Comparison of ENCODE assay signal across 9 cellular contexts in genomic region chr2:167196461-167197252, GRCh38.
A peak's percentile ranks its signal among the peaks of the same experiment; 100 is the strongest.
DNase-seq lines count a peak whose midpoint lies in the region; ATAC-seq and TF ChIP-seq lines count a peak whose summit lies in the region.
"Had no signal": no experiment of that assay in that cellular context is flagged by ENCODE, and none has a peak within 500 bp of the region (broad histone marks: within the 10 kb centered on the region; RNA-seq: fewer than 3 reads in every experiment).

No MANE protein-coding gene starts in this region.

- no TSS peak for BruUV-seq in Caco-2 (replicated peaks; lab: Mats Ljungman, UMichigan)

- peaks cover 3% of the 10 kb centered on the region for H3K9me3 Mint-ChIP-seq in mesothelial cell of epicardium
- peaks cover 0 to 4% (median 1%) of the 10 kb centered on the region in 5 donors for H3K9me3 Mint-ChIP-seq in CD8-positive, alpha-beta memory T cell
- H3K9me3 Mint-ChIP-seq in Caco-2 (ENCODE audit: unreplicated experiment): no peaks in the 10 kb centered on the region
- no peaks in the 10 kb centered on the region for H3K9me3 Mint-ChIP-seq in activated T-helper 1 cell treated with anti-CD3 and anti-CD28 coated beads, Interleukin-12 subunit alpha, Interleukin-12 subunit beta, Interleukin-2, Interleukin-4 antibody, amounts not matched to agents 30 ng/mL and 10 ng/mL and 1 ng/mL, durations not matched to agents 14 hours and 24 hours and 36 hours

- H3K4me3 Mint-ChIP-seq in mesothelial cell of epicardium (no peak overlapping the region), Caco-2 (ENCODE audit: unreplicated experiment) (no peak overlapping the region)
- H3K4me3 Mint-ChIP-seq in CD8-positive, alpha-beta memory T cell: peak overlapping the region in 1 of 7 donors; percentile 6
- no peak overlapping the region for H3K4me3 Mint-ChIP-seq in activated T-helper 1 cell treated with anti-CD3 and anti-CD28 coated beads, Interleukin-12 subunit alpha, Interleukin-12 subunit beta, Interleukin-2, Interleukin-4 antibody, amounts not matched to agents 30 ng/mL and 10 ng/mL and 1 ng/mL, durations not matched to agents 14 hours and 24 hours and 36 hours

- H3K4me1 Mint-ChIP-seq in mesothelial cell of epicardium (peaks cover 46% of the 10 kb centered on the region), Caco-2 (ENCODE audit: low read depth, unreplicated experiment) (peaks cover 6% of the 10 kb centered on the region)
- no peaks in the 10 kb centered on the region for H3K4me1 Mint-ChIP-seq in CD8-positive, alpha-beta memory T cell
- no peaks in the 10 kb centered on the region for H3K4me1 Mint-ChIP-seq in activated T-helper 1 cell treated with anti-CD3 and anti-CD28 coated beads, Interleukin-12 subunit alpha, Interleukin-12 subunit beta, Interleukin-2, Interleukin-4 antibody, amounts not matched to agents 30 ng/mL and 10 ng/mL and 1 ng/mL, durations not matched to agents 14 hours and 24 hours and 36 hours (ENCODE audit: low read depth)

- H3K36me3 ChIP-seq in adipocyte (ENCODE audit: control insufficient read depth, insufficient read depth, low read length, severe bottlenecking) (no peaks in the 10 kb centered on the region), Caco-2 (ENCODE audit: control insufficient read depth, insufficient read depth, low read length) (no peaks in the 10 kb centered on the region)
- H3K36me3 ChIP-seq in CD8-positive, alpha-beta memory T cell (ENCODE audit: insufficient read depth, low read length): no peaks in the 10 kb centered on the region

- H3K27me3 Mint-ChIP-seq in mesothelial cell of epicardium (ENCODE audit: low read depth) (no peaks in the 10 kb centered on the region), Caco-2 (ENCODE audit: insufficient read depth, unreplicated experiment) (no peaks in the 10 kb centered on the region)
- H3K27me3 Mint-ChIP-seq in CD8-positive, alpha-beta memory T cell: no peaks in the 10 kb centered on the region
- no peaks in the 10 kb centered on the region for H3K27me3 Mint-ChIP-seq in activated T-helper 1 cell treated with anti-CD3 and anti-CD28 coated beads, Interleukin-12 subunit alpha, Interleukin-12 subunit beta, Interleukin-2, Interleukin-4 antibody, amounts not matched to agents 30 ng/mL and 10 ng/mL and 1 ng/mL, durations not matched to agents 14 hours and 24 hours and 36 hours (ENCODE audit: insufficient read depth)

- H3K27ac ChIP-seq in CD8-positive, alpha-beta memory T cell (ENCODE audit: low read depth, low read length): no peak overlapping the region

- H3K9ac ChIP-seq in adipocyte (ENCODE audit: low read length): peak overlapping the region; percentile 31

- H3K4me1 ChIP-seq in adipocyte (ENCODE audit: control insufficient read depth, insufficient read depth, low read length) (peaks cover 46% of the 10 kb centered on the region), Caco-2 (peaks cover 10% of the 10 kb centered on the region; the same call in 1 of the 2 replicates)
- no peaks in the 10 kb centered on the region for H3K4me1 ChIP-seq in CD8-positive, alpha-beta memory T cell (ENCODE audit: insufficient read depth, low read length)

- CTCF ChIA-PET in CD8-positive, alpha-beta memory T cell (lab: Charles Lee): no interaction called here
- CTCF ChIA-PET in Caco-2 (lab: Charles Lee): no interaction called here

- TF ChIP-seq CTCF in mesothelial cell of epicardium (IDR thresholded peaks at IDR 0.05; ENCODE audit: unreplicated experiment): no peak
- TF ChIP-seq CTCF in Caco-2 (IDR thresholded peaks at IDR 0.05; ENCODE audit: insufficient read depth in 1 of 2, low read depth in 1 of 2, low read length in 1 of 2, severe bottlenecking in 1 of 2, unreplicated experiment in 1 of 2): no peak

- peak; percentile 75 for DNase-seq in DMS79 treated with DMSO at 0.1 percent for 48 hours (lab: John Stamatoyannopoulos, UW)
- DNase-seq in NCI-H1092 treated with DMSO at 0.1 percent for 48 hours (lab: John Stamatoyannopoulos, UW): peak; percentile 49
- DNase-seq in adipocyte (ENCODE audit: low read depth): peak; percentile 72
- no peak for DNase-seq in mesothelial cell of epicardium (ENCODE audit: low spot score in 2 of 2, unreplicated experiment in 2 of 2)
- DNase-seq in CD8-positive, alpha-beta memory T cell: no peak
- no peak for DNase-seq in Caco-2
- DNase-seq in activated T-helper 1 cell treated with anti-CD3 and anti-CD28 coated beads, Interleukin-12 subunit alpha, Interleukin-12 subunit beta, Interleukin-2, Interleukin-4 antibody, amounts not matched to agents 30 ng/mL and 10 ng/mL and 1 ng/mL, durations not matched to agents 14 hours and 24 hours and 36 hours (ENCODE audit: low spot score): no peak
- DNase-seq: activated T-cell treated with anti-CD3 and anti-CD28 coated beads, Interleukin-2, amount 50 U/mL, for 1 hour had no signal

- H3K4me3 ChIP-seq in adipocyte (ENCODE audit: low read length) (no peak overlapping the region), Caco-2 (ENCODE audit: low read depth, low read length) (no peak overlapping the region)
- H3K4me3 ChIP-seq in CD8-positive, alpha-beta memory T cell (ENCODE audit: low read length): no peak overlapping the region

- ATAC-seq in HG03432 (IDR thresholded peaks at IDR 0.05; ENCODE audit: unreplicated experiment): no peak

- H3K27ac Mint-ChIP-seq in mesothelial cell of epicardium (peak overlapping the region; percentile 60), Caco-2 (ENCODE audit: unreplicated experiment) (no peak overlapping the region)
- peak overlapping the region in 1 of 8 donors; percentile 77 for H3K27ac Mint-ChIP-seq in CD8-positive, alpha-beta memory T cell
- no peak overlapping the region for H3K27ac Mint-ChIP-seq in activated T-helper 1 cell treated with anti-CD3 and anti-CD28 coated beads, Interleukin-12 subunit alpha, Interleukin-12 subunit beta, Interleukin-2, Interleukin-4 antibody, amounts not matched to agents 30 ng/mL and 10 ng/mL and 1 ng/mL, durations not matched to agents 14 hours and 24 hours and 36 hours

- POLR2A ChIA-PET in CD8-positive, alpha-beta memory T cell (lab: Charles Lee): no interaction called here
- POLR2A ChIA-PET in Caco-2 (lab: Charles Lee): no interaction called here

- H3K36me3 Mint-ChIP-seq in mesothelial cell of epicardium (no peaks in the 10 kb centered on the region), Caco-2 (ENCODE audit: insufficient read depth, unreplicated experiment) (no peaks in the 10 kb centered on the region)
- no peaks in the 10 kb centered on the region for H3K36me3 Mint-ChIP-seq in CD8-positive, alpha-beta memory T cell
- H3K36me3 Mint-ChIP-seq in activated T-helper 1 cell treated with anti-CD3 and anti-CD28 coated beads, Interleukin-12 subunit alpha, Interleukin-12 subunit beta, Interleukin-2, Interleukin-4 antibody, amounts not matched to agents 30 ng/mL and 10 ng/mL and 1 ng/mL, durations not matched to agents 14 hours and 24 hours and 36 hours (ENCODE audit: low read depth): no peaks in the 10 kb centered on the region

- H3K27me3 ChIP-seq in adipocyte (replicated peaks; ENCODE audit: control insufficient read depth, insufficient read depth, low read length): no peaks in the 10 kb centered on the region
- H3K27me3 ChIP-seq in CD8-positive, alpha-beta memory T cell (ENCODE audit: insufficient read depth, low read length, poor library complexity, severe bottlenecking): no peaks in the 10 kb centered on the region
- H3K27me3 ChIP-seq in Caco-2 (replicated peaks; ENCODE audit: control insufficient read depth, insufficient read depth, low read length): no peaks in the 10 kb centered on the region

- intact Hi-C loops in Caco-2 (cut with micrococcal nuclease; ENCODE audit: unreplicated experiment): no loop called here
- intact Hi-C loops in activated T-helper 1 cell treated with anti-CD3 and anti-CD28 coated beads, Interleukin-12 subunit alpha, Interleukin-12 subunit beta, Interleukin-2, Interleukin-4 antibody, amounts not matched to agents 30 ng/mL and 10 ng/mL and 1 ng/mL, durations not matched to agents 14 hours and 24 hours and 36 hours (cut with micrococcal nuclease): no loop called here

- H3K9me3 ChIP-seq in adipocyte (ENCODE audit: control insufficient read depth, low read length) (no peaks in the 10 kb centered on the region), Caco-2 (no peaks in the 10 kb centered on the region)
- H3K9me3 ChIP-seq in CD8-positive, alpha-beta memory T cell (ENCODE audit: low read length): no peaks in the 10 kb centered on the region

Comparison
In these comparisons a context has a peak if more than half of its experiments do, and no peak if none do; other contexts are left out.
1. DNase-seq: peak in DMS79 treated with DMSO at 0.1 percent for 48 hours (single experiment), NCI-H1092 treated with DMSO at 0.1 percent for 48 hours (single experiment) and adipocyte (single experiment); none in mesothelial cell of epicardium (0 of 2), CD8-positive, alpha-beta memory T cell (0 of 5), Caco-2 (0 of 2) and activated T-helper 1 cell treated with anti-CD3 and anti-CD28 coated beads, Interleukin-12 subunit alpha, Interleukin-12 subunit beta, Interleukin-2, Interleukin-4 antibody, amounts not matched to agents 30 ng/mL and 10 ng/mL and 1 ng/mL, durations not matched to agents 14 hours and 24 hours and 36 hours (single experiment).